ENCODE assay signal across 1 cellular context in genomic region chr12:27523642-27524488, GRCh38.
TF ChIP-seq lines count a peak whose summit lies in the region.

PPFIBP1 (plus strand) TSS chr12:27524206; CDS start chr12:27633397, 109,191 bp downstream.

TF ChIP-seq in WTC11, 78 proteins besides CTCF, POLR2A, EP300 and RAD21 (continued from another document):
- TF ChIP-seq ARID4B (CRISPR knock-in tag; IDR thresholded peaks at IDR 0.05; ENCODE audit: borderline replicate concordance) (no peak), ZNF232 (CRISPR knock-in tag; IDR thresholded peaks at IDR 0.05) (no peak), GTF2I (CRISPR knock-in tag; conservative IDR thresholded peaks at IDR 0.05) (no peak), ZNF317 (CRISPR knock-in tag; IDR thresholded peaks at IDR 0.05; ENCODE audit: borderline replicate concordance, low read depth) (no peak), HMGA2 (CRISPR knock-in tag; IDR thresholded peaks at IDR 0.05) (no peak), FOXK1 (CRISPR knock-in tag; IDR thresholded peaks at IDR 0.05) (no peak), MAX (CRISPR knock-in tag; IDR thresholded peaks at IDR 0.05) (peak; percentile 57; the same call in 1 of the 2 replicates), ZNF423 (CRISPR knock-in tag; IDR thresholded peaks at IDR 0.05) (no peak), ESRRA (CRISPR knock-in tag; IDR thresholded peaks at IDR 0.05; ENCODE audit: borderline replicate concordance) (no peak), FOXP1 (CRISPR knock-in tag; IDR thresholded peaks at IDR 0.05; ENCODE audit: borderline replicate concordance) (no peak), MXD4 (CRISPR knock-in tag; IDR thresholded peaks at IDR 0.05; ENCODE audit: borderline replicate concordance) (no peak), CREM (CRISPR knock-in tag; IDR thresholded peaks at IDR 0.05) (0 out of 2 replicates have a peak, but pooled peaks have one; percentile 36), SMAD3 (CRISPR knock-in tag; IDR thresholded peaks at IDR 0.05; ENCODE audit: borderline replicate concordance) (no peak), SOX15 (CRISPR knock-in tag; IDR thresholded peaks at IDR 0.05) (no peak), IRF2 (CRISPR knock-in tag; IDR thresholded peaks at IDR 0.05; ENCODE audit: borderline replicate concordance, low read depth) (no peak), EMX1 (CRISPR knock-in tag; IDR thresholded peaks at IDR 0.05) (no peak), TEAD1 (CRISPR knock-in tag; IDR thresholded peaks at IDR 0.05) (peak; percentile 57; the same call in 1 of the 2 replicates), GABPB1 (CRISPR knock-in tag; IDR thresholded peaks at IDR 0.05) (no peak; the same call in 1 of the 2 replicates), ZNF532 (CRISPR knock-in tag; IDR thresholded peaks at IDR 0.05; ENCODE audit: borderline replicate concordance) (no peak), ZNF425 (CRISPR knock-in tag; conservative IDR thresholded peaks at IDR 0.05) (no peak)
